ENCODE assay signal across 2 cellular contexts in genomic region chr19:35860436-35860817, GRCh38.
A peak's percentile ranks its signal among the peaks of the same experiment; 100 is the strongest.
TF ChIP-seq lines count a peak whose summit lies in the region.

No MANE protein-coding gene starts in this region.

TF ChIP-seq in HEK293, 187 proteins besides CTCF, POLR2A, EP300 and RAD21:
- TF ChIP-seq MYNN (tag by site-specific recombination; IDR thresholded peaks at IDR 0.05; ENCODE audit: borderline replicate concordance) (no peak), KLF9 (tag by site-specific recombination; IDR thresholded peaks at IDR 0.05; ENCODE audit: low read depth) (peak; percentile 33)

TF ChIP-seq in H1, 55 proteins besides CTCF, POLR2A, EP300 and RAD21:
- TF ChIP-seq GTF2F1 (IDR thresholded peaks at IDR 0.05; ENCODE audit: borderline replicate concordance, low read depth, low read length) (no peak), POLR2AphosphoS5 (IDR thresholded peaks at IDR 0.05; ENCODE audit: low read depth, low read length) (no peak), HDAC2 (IDR thresholded peaks at IDR 0.05; ENCODE audit: borderline replicate concordance in 1 of 2, low read depth in 2 of 2, low read length in 2 of 2) (no peak), ZNF274 (IDR thresholded peaks at IDR 0.05; ENCODE audit: borderline replicate concordance, extremely low read depth, low read length) (no peak), PHF8 (conservative IDR thresholded peaks at IDR 0.05; ENCODE audit: low read depth, low read length) (no peak), CREB1 (IDR thresholded peaks at IDR 0.05) (no peak), BACH1 (IDR thresholded peaks at IDR 0.05; ENCODE audit: low read length) (no peak), SRF (IDR thresholded peaks at IDR 0.05; ENCODE audit: low read depth, low read length) (no peak), FOSL1 (IDR thresholded peaks at IDR 0.05; ENCODE audit: insufficient read depth, low read depth, low read length) (no peak), KDM4A (IDR thresholded peaks at IDR 0.05; ENCODE audit: low read depth, low read length, severe bottlenecking) (no peak), KDM1A (IDR thresholded peaks at IDR 0.05; ENCODE audit: borderline replicate concordance, low read length) (no peak), RFX5 (IDR thresholded peaks at IDR 0.05; ENCODE audit: borderline replicate concordance, low read depth, low read length) (no peak), TBP (IDR thresholded peaks at IDR 0.05; ENCODE audit: low read depth, low read length) (no peak)
- TF ChIP-seq, protein P1, sequence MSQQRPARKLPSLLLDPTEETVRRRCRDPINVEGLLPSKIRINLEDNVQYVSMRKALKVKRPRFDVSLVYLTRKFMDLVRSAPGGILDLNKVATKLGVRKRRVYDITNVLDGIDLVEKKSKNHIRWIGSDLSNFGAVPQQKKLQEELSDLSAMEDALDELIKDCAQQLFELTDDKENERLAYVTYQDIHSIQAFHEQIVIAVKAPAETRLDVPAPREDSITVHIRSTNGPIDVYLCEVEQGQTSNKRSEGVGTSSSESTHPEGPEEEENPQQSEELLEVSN (IDR thresholded peaks at IDR 0.05): no peak
- TF ChIP-seq, protein P2, sequence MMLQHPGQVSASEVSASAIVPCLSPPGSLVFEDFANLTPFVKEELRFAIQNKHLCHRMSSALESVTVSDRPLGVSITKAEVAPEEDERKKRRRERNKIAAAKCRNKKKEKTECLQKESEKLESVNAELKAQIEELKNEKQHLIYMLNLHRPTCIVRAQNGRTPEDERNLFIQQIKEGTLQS (IDR thresholded peaks at IDR 0.05; ENCODE audit: insufficient read depth, low read depth, low read length): no peak
